In the genomic region with DNA sequence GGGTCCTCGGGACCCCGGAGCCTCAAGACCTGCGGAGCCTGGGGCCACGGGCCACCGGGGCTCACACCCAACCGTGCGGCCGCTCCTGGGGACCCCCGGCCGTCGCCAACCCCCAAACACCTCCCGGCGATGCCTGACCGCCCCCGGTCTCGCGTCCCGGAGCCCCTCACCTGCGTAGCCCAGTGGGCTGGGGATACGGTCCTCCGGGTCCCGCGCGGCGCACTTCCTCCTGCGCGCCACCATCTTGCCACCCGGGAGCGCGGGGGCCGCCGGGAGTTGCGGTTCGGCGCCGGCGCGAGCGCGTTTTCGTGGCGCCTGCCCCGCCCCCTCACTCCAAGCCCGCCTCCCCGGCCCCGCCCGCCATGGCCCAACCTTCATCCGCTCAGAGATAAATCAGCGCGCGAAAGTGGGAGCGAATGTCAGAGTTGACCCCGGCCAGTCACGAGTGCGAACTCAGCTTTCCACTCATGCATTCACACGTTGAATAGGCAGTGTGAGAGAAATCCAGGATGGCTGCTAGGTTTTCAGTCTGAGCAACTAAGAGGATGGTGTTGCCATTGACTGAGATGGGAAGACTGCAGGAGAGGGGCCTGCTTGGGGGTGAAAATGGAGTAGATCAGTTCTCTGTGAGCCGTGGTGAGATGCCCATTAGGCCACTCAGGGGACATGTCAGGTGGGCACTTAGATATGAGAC, we compare ENCODE assay signal across 8 cellular contexts. TPM values are rescaled to one million over a fixed set of nuclear protein-coding genes. Genes with fewer than 3 reads are reported as not detected.
DNase-seq lines count a peak whose midpoint lies in the region; ATAC-seq and TF ChIP-seq lines count a peak whose summit lies in the region.

A gene with protein sequence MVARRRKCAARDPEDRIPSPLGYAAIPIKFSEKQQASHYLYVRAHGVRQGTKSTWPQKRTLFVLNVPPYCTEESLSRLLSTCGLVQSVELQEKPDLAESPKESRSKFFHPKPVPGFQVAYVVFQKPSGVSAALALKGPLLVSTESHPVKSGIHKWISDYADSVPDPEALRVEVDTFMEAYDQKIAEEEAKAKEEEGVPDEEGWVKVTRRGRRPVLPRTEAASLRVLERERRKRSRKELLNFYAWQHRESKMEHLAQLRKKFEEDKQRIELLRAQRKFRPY (minus strand): TSS at position 253 of the 694 bp plus-strand sequence. CDS start 10 bp downstream, at position 243.

- TF ChIP-seq POLR2A in IMR-90 (IDR thresholded peaks at IDR 0.05; ENCODE audit: low read depth, low read length), result peak; percentile 79
- TF ChIP-seq POLR2A in gastroesophageal sphincter (IDR thresholded peaks at IDR 0.05), result peak; percentile 80 to 92

- peak within 1 kb of the TSS; percentile 97 for H3K4me3 Mint-ChIP-seq in activated naive CD4-positive, alpha-beta T cell treated with anti-CD3 and anti-CD28 coated beads for 36 hours

- no peak for TF ChIP-seq RAD21 in IMR-90 (IDR thresholded peaks at IDR 0.05; ENCODE audit: low read length)

- 0 out of 2 replicates have a peak within 1 kb of the TSS, but pooled peaks have one; percentile 36 for H2BK120ac ChIP-seq in IMR-90 (ENCODE audit: low read depth, low read length)

- peak within 1 kb of the TSS; percentile 79 for H3K14ac ChIP-seq in IMR-90 (replicated peaks; ENCODE audit: low read depth, low read length)

- CTCF ChIA-PET in IMR-90 (lab: Yijun Ruan, JAX), result no interaction called here
- CTCF ChIA-PET in activated naive CD4-positive, alpha-beta T cell treated with anti-CD3 and anti-CD28 coated beads for 36 hours (lab: Charles Lee), result interaction anchor here (1.0 kb wide), 1 partner anchor 41 kb away, joined by 3 read pairs; no protein-coding TSS in a partner anchor

- H3K27ac ChIP-seq in IMR-90 (ENCODE audit: insufficient read depth, low read length) (peak within 1 kb of the TSS; percentile 86), gastroesophageal sphincter (peak within 1 kb of the TSS; percentile 49 to 81 (median 78)), neutrophil (peak within 1 kb of the TSS; percentile 54), subcutaneous abdominal adipose tissue (ENCODE audit: low read depth, low read length) (no peak within 1 kb of the TSS)

- DNase-seq in Caki2 (ENCODE audit: low read depth), result peak; percentile 62
- peak; percentile 54 for DNase-seq in IMR-90
- DNase-seq in SK-N-DZ (ENCODE audit: low spot score), result peak; percentile 66
- peak; percentile 90 for DNase-seq in activated naive CD4-positive, alpha-beta T cell treated with anti-CD3 and anti-CD28 coated beads for 36 hours

- H3K79me1 ChIP-seq in IMR-90 (ENCODE audit: low read depth in 1 of 2, low read length in 2 of 2), result peaks cover 0 to 16% of the 10 kb centered on the region in 2 experiments; a peak in 1 of 4 replicates

- H2BK5ac ChIP-seq in IMR-90 (ENCODE audit: low read depth, low read length, poor library complexity, severe bottlenecking), result peak within 1 kb of the TSS; percentile 73

- H2BK15ac ChIP-seq in IMR-90 (ENCODE audit: low read depth, low read length), result no peak within 1 kb of the TSS

- no peak within 1 kb of the TSS for H4K91ac ChIP-seq in IMR-90 (ENCODE audit: insufficient read depth, low read depth, low read length)

- H3K9me3 ChIP-seq in IMR-90 (ENCODE audit: control insufficient read depth, insufficient read depth, low read length) (no peaks in the 10 kb centered on the region), gastroesophageal sphincter (no peaks in the 10 kb centered on the region), neutrophil (no peaks in the 10 kb centered on the region), subcutaneous abdominal adipose tissue (ENCODE audit: control insufficient read depth in 5 of 5, low read length in 5 of 5) (no peaks in the 10 kb centered on the region)

- peak within 1 kb of the TSS; percentile 72; the same call in 1 of the 2 replicates for H3K23ac ChIP-seq in IMR-90 (ENCODE audit: low read depth, low read length)

- 0% methylated on average over 7 of the region's 57 CpGs; no CpG with 5 or more reads in 1 of the 2 experiments for WGBS in IMR-90 (ENCODE audit: extremely low coverage in 2 of 2, insufficient read length in 1 of 2), 2 experiments
- WGBS in gastroesophageal sphincter (ENCODE audit: low coverage in 1 of 2), 2 donors, result 0% methylated on average over 2 of the region's 57 CpGs; no CpG with 5 or more reads in 1 of the 2 donors

- ATAC-seq in GM19467 (IDR thresholded peaks at IDR 0.05; ENCODE audit: unreplicated experiment) (peak; percentile 62), IMR-90 (ENCODE audit: low read depth) (peak; percentile 98), gastroesophageal sphincter (peak; percentile 93)

- H3K9me3 Mint-ChIP-seq in activated naive CD4-positive, alpha-beta T cell treated with anti-CD3 and anti-CD28 coated beads for 36 hours, result no peaks in the 10 kb centered on the region

- peak within 1 kb of the TSS; percentile 36; the same call in 1 of the 2 replicates for H2AK5ac ChIP-seq in IMR-90 (ENCODE audit: low read depth, low read length)

- H3K9ac ChIP-seq in IMR-90 (ENCODE audit: low read depth, low read length) (peak within 1 kb of the TSS; percentile 93), subcutaneous abdominal adipose tissue (ENCODE audit: low read length in 5 of 5) (peak within 1 kb of the TSS in 4 of 5 donors; percentile 73 to 89 (median 80))

- H4K8ac ChIP-seq in IMR-90 (ENCODE audit: low read depth in 2 of 2, low read length in 2 of 2), result peak within 1 kb of the TSS; percentile 86 to 97

- intact Hi-C loops in IMR-90 (cut with micrococcal nuclease), result no loop called here
- intact Hi-C loops in activated naive CD4-positive, alpha-beta T cell treated with anti-CD3 and anti-CD28 coated beads for 36 hours (cut with micrococcal nuclease), result loop anchor here (1.0 to 2.0 kb wide), 2 partner anchors 19 to 429 kb away; partner anchors contain the start of gene NDUFA6

- peak within 1 kb of the TSS; percentile 81 for H3K4ac ChIP-seq in IMR-90 (ENCODE audit: low read depth, low read length)

- no peak for TF ChIP-seq EP300 in gastroesophageal sphincter (IDR thresholded peaks at IDR 0.05)

- H3K56ac ChIP-seq in IMR-90 (ENCODE audit: extremely low read depth, insufficient read depth, low read length), result peak within 1 kb of the TSS; percentile 32; the same call in 1 of the 2 replicates

- BruUV-seq in IMR-90 (replicated peaks; lab: Mats Ljungman, UMichigan), result no TSS peak

- peak within 1 kb of the TSS; percentile 94 for H2AFZ ChIP-seq in IMR-90 (replicated peaks; ENCODE audit: low read length, poor library complexity)

- H2AK9ac ChIP-seq in IMR-90 (replicated peaks; ENCODE audit: low read depth, low read length, poor library complexity), result peak within 1 kb of the TSS; percentile 88

- peaks cover 6% of the 10 kb centered on the region; the same call in 1 of the 2 replicates for H3K9me1 ChIP-seq in IMR-90 (ENCODE audit: insufficient read depth, low read length)

- H3K4me3 ChIP-seq in IMR-90 (ENCODE audit: insufficient read depth, low read depth, low read length) (peak within 1 kb of the TSS; percentile 99), gastroesophageal sphincter (peak within 1 kb of the TSS; percentile 83 to 87), neutrophil (ENCODE audit: low read depth in 1 of 2, low read length in 1 of 2) (peak within 1 kb of the TSS; percentile 68 to 82), subcutaneous abdominal adipose tissue (ENCODE audit: low read depth in 1 of 5, low read length in 5 of 5) (peak within 1 kb of the TSS; percentile 76 to 82 (median 80))

- POLR2A ChIA-PET in IMR-90 (lab: Charles Lee; ENCODE audit: unreplicated experiment), result no interaction called here

- H4K20me1 ChIP-seq in IMR-90 (ENCODE audit: insufficient read depth, low read length), result no peaks in the 10 kb centered on the region; the same call in none of the 2 replicates

- H3K4me1 ChIP-seq in IMR-90 (ENCODE audit: control insufficient read depth, insufficient read depth, low read length), result peaks cover 3% of the 10 kb centered on the region
- H3K4me1 ChIP-seq in gastroesophageal sphincter, result peaks cover 0 to 28% (median 4%) of the 10 kb centered on the region in 3 donors
- peaks cover 4 to 8% of the 10 kb centered on the region in 2 experiments for H3K4me1 ChIP-seq in neutrophil (ENCODE audit: control insufficient read depth in 1 of 2, insufficient read depth in 1 of 2, low read depth in 1 of 2, low read length in 1 of 2)
- H3K4me1 ChIP-seq in subcutaneous abdominal adipose tissue (ENCODE audit: control insufficient read depth in 5 of 5, insufficient read depth in 5 of 5, low read length in 5 of 5), result peaks cover 2 to 15% (median 10%) of the 10 kb centered on the region in 5 donors

- H3K27me3 ChIP-seq in IMR-90 (ENCODE audit: control insufficient read depth, insufficient read depth, low read length) (no peaks in the 10 kb centered on the region; the same call in 1 of the 2 replicates), gastroesophageal sphincter (no peaks in the 10 kb centered on the region), neutrophil (no peaks in the 10 kb centered on the region), subcutaneous abdominal adipose tissue (ENCODE audit: control insufficient read depth in 5 of 5, insufficient read depth in 4 of 5, low read length in 5 of 5) (no peaks in the 10 kb centered on the region)

- H3K27ac Mint-ChIP-seq in activated naive CD4-positive, alpha-beta T cell treated with anti-CD3 and anti-CD28 coated beads for 36 hours, result peak within 1 kb of the TSS; percentile 87

- TF ChIP-seq CTCF in IMR-90 (conservative IDR thresholded peaks at IDR 0.05; ENCODE audit: low read depth, low read length) (no peak), gastroesophageal sphincter (IDR thresholded peaks at IDR 0.05) (peak in 3 of 4 experiments; percentile 11 to 39 (median 18)), neutrophil (IDR thresholded peaks at IDR 0.05) (peak; percentile 29)

- peak within 1 kb of the TSS; percentile 95 for H3K4me2 ChIP-seq in IMR-90 (ENCODE audit: low read depth, low read length)

- no peaks in the 10 kb centered on the region for H3K27me3 Mint-ChIP-seq in activated naive CD4-positive, alpha-beta T cell treated with anti-CD3 and anti-CD28 coated beads for 36 hours (ENCODE audit: low read depth)

- peaks cover 14% of the 10 kb centered on the region for H3K36me3 Mint-ChIP-seq in activated naive CD4-positive, alpha-beta T cell treated with anti-CD3 and anti-CD28 coated beads for 36 hours (ENCODE audit: low read depth)

- peaks cover 13% of the 10 kb centered on the region for H3K4me1 Mint-ChIP-seq in activated naive CD4-positive, alpha-beta T cell treated with anti-CD3 and anti-CD28 coated beads for 36 hours (ENCODE audit: low read depth)

- peaks cover 15% of the 10 kb centered on the region for H3K36me3 ChIP-seq in IMR-90 (ENCODE audit: control insufficient read depth, insufficient read depth, low read length)
- peaks cover 0 to 30% of the 10 kb centered on the region in 2 donors for H3K36me3 ChIP-seq in gastroesophageal sphincter
- H3K36me3 ChIP-seq in neutrophil, result peaks cover 11% of the 10 kb centered on the region
- peaks cover 0 to 21% (median 17%) of the 10 kb centered on the region in 5 donors for H3K36me3 ChIP-seq in subcutaneous abdominal adipose tissue (ENCODE audit: control insufficient read depth in 5 of 5, insufficient read depth in 5 of 5, low read length in 5 of 5)

- H3K18ac ChIP-seq in IMR-90 (ENCODE audit: low read depth, low read length), result 0 out of 2 replicates have a peak within 1 kb of the TSS, but pooled peaks have one; percentile 54

- peak within 1 kb of the TSS; percentile 82 for H4K5ac ChIP-seq in IMR-90 (ENCODE audit: low read depth, low read length)

- in situ Hi-C loops in Caki2 (cut with HindIII; ENCODE audit: low pct_unique_long_range_greater_than_20kb, low sequenced_read_pairs), result no loop called here
- in situ Hi-C loops in IMR-90 (cut with MboI; ENCODE audit: low sequenced_read_pairs), result no loop called here

- H2BK20ac ChIP-seq in IMR-90 (ENCODE audit: low read depth, low read length), result no peak within 1 kb of the TSS

- dilution Hi-C loops in IMR-90 (cut with HindIII; ENCODE audit: low sequenced_read_pairs, unreplicated experiment), result no loop called here

RNA-seq across cellular contexts. Expression of the gene that starts here (rescaled TPM):
- 56.6 and 77.4 TPM in 2 replicates for total RNA-seq in Caki2 (2014; rRNA removed; shearing (Covaris generic); ENCODE audit: low replicate concordance)
- total RNA-seq in IMR-90 (2012; rRNA removed) (25.5 and 32.5 TPM in 2 replicates), gastroesophageal sphincter (10 to 100 TPM; 21.3 to 36.9 (median 29.1) TPM)
- 29.2 and 30.8 TPM in 2 replicates for polyA plus RNA-seq in IMR-90 (2012; rRNA removed)
- 24.3 and 29.8 TPM in 2 replicates for polyA plus RNA-seq in IMR-90 (2012; cell fraction: cytosol; rRNA removed)
- 16.2 and 24.1 TPM in 2 replicates for polyA plus RNA-seq in IMR-90 (2012; cell fraction: nucleus; rRNA removed; ENCODE audit: low replicate concordance)
- 37.1 and 38.1 TPM in 2 replicates for polyA plus RNA-seq in SK-N-DZ (2014; cell fraction: cytosol; rRNA removed)
- 17.5 and 22.6 TPM in 2 replicates for polyA plus RNA-seq in SK-N-DZ (2014; cell fraction: nucleus; rRNA removed)
- 100 to 1,000 TPM; 104 to 111 TPM for total RNA-seq in activated naive CD4-positive, alpha-beta T cell treated with anti-CD3 and anti-CD28 coated beads for 36 hours
